Comparison of ENCODE assay signal across 8 cellular contexts in the genomic region with DNA sequence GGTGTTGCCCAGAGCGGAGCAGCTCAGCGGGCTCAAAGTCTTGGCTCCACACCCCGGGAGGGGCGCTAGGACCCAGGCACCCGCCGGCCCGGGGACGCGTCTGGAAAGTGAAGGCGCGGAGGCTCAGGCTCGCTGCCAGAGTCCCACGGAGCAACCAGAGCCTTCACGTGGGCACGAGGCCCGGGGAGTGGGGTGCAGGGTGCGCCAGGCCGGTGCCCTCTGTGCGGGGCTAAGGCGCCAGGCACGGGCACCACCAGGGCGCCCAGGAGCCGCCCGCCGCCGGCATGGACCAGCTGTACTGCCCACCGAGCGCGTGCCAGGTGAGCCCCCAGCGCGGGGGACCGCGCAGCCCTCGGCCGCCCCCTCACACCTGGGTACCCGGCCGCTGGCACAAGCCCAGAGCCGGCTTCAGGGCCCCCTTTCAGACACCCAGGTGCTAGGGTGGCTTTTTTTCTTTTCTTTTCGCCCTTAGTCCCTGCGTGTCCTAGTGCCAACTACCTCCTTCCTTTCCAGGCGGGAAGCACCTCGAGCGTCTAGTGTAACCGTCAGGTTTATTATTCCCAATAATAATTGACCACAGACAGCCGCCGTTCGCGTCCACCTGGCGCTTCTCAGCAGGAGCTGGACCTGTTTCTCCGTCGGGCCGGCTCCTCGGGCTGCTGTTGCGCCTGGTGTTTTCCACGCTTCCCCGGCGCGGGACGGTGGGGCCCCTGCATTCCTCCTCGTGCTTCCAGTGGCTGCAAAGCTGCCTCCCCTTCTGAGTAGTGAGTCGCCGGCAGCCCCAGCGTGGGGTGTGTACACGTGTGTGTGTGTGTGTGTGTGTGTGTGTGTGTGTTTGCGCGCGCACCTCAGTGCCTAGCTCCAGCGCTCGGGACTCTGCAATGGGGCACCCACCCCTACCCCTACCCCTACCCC. TPM values are rescaled to one million over a fixed set of nuclear protein-coding genes. Genes with fewer than 3 reads are reported as not detected.
A peak's percentile ranks its signal among the peaks of the same experiment; 100 is the strongest.
DNase-seq lines count a peak whose midpoint lies in the region; TF ChIP-seq lines count a peak whose summit lies in the region.

No MANE protein-coding gene starts in this region.

- H3K27me3 ChIP-seq in MM.1S (replicated peaks; ENCODE audit: insufficient read depth, low read length), result no peaks in the 10 kb centered on the region
- H3K27me3 ChIP-seq in esophagus muscularis mucosa, result peaks cover 0 to 43% (median 15%) of the 10 kb centered on the region in 4 donors
- peaks cover 57% of the 10 kb centered on the region for H3K27me3 ChIP-seq in neural progenitor cell

- no peaks in the 10 kb centered on the region for H3K9me3 Mint-ChIP-seq in neural progenitor cell

- no peaks in the 10 kb centered on the region for H3F3A ChIP-seq in MM.1S (ENCODE audit: insufficient read depth, low read length)
- H3F3A ChIP-seq in neural progenitor cell (ENCODE audit: low read depth), result peaks cover 6% of the 10 kb centered on the region

- H4K20me1 ChIP-seq in MM.1S (ENCODE audit: insufficient read depth, low read length) (no peaks in the 10 kb centered on the region), neural progenitor cell (ENCODE audit: low read depth) (peaks cover 10% of the 10 kb centered on the region)

- H3K9ac ChIP-seq in MM.1S (ENCODE audit: low read length) (no peak overlapping the region), neural progenitor cell (no peak overlapping the region)

- H3K27ac Mint-ChIP-seq in neural progenitor cell, result no peak overlapping the region

- H3K27ac ChIP-seq in MM.1S (ENCODE audit: low read length) (no peak overlapping the region), esophagus muscularis mucosa (replicated peaks in 1 of 4) (no peak overlapping the region), neural progenitor cell (no peak overlapping the region)

- intact Hi-C loops in esophagus muscularis mucosa (cut with DNase I), result no loop called here

- TF ChIP-seq CTCF in AG10803 (conservative IDR thresholded peaks at IDR 0.05; ENCODE audit: low read length) (no peak), MM.1S (IDR thresholded peaks at IDR 0.05; ENCODE audit: low read length) (no peak), esophagus muscularis mucosa (IDR thresholded peaks at IDR 0.05) (no peak), neural progenitor cell (IDR thresholded peaks at IDR 0.05) (no peak)

- no peaks in the 10 kb centered on the region for H3K4me1 ChIP-seq in MM.1S (ENCODE audit: low read length)
- peaks cover 9 to 17% (median 15%) of the 10 kb centered on the region in 4 donors for H3K4me1 ChIP-seq in esophagus muscularis mucosa
- peaks cover 8% of the 10 kb centered on the region for H3K4me1 ChIP-seq in neural progenitor cell

- no peak for DNase-seq in AG10803 (ENCODE audit: low read depth)
- no peak for DNase-seq in MM.1S
- DNase-seq in esophagus muscularis mucosa (ENCODE audit: extremely low spot score), result peak; percentile 88
- DNase-seq in neural progenitor cell (ENCODE audit: low spot score), result peak; percentile 38
- no peak for DNase-seq in amniotic stem cell (lab: John Stamatoyannopoulos, UW)
- DNase-seq in NCI-H2227 treated with DMSO at 0.1 percent for 48 hours (lab: John Stamatoyannopoulos, UW), result no peak
- DNase-seq in NCI-H2227 (lab: John Stamatoyannopoulos, UW; ENCODE audit: unreplicated experiment), result no peak
- no peak for DNase-seq in SW 1271 (lab: John Stamatoyannopoulos, UW)

- 2% methylated on average over 26 of the region's 69 CpGs for WGBS in esophagus muscularis mucosa

- TF ChIP-seq EP300 in esophagus muscularis mucosa (IDR thresholded peaks at IDR 0.05), result no peak

- H3K9me2 ChIP-seq in MM.1S (replicated peaks; ENCODE audit: insufficient read depth, low read length), result no peaks in the 10 kb centered on the region

- H3K36me3 ChIP-seq in MM.1S (replicated peaks; ENCODE audit: insufficient read depth, low read length) (no peaks in the 10 kb centered on the region), esophagus muscularis mucosa (no peaks in the 10 kb centered on the region), neural progenitor cell (no peaks in the 10 kb centered on the region)

- H3K4me3 Mint-ChIP-seq in neural progenitor cell, result peak overlapping the region; percentile 71

- no peak for TF ChIP-seq POLR2A in esophagus muscularis mucosa (IDR thresholded peaks at IDR 0.05; ENCODE audit: low read depth)

- no peaks in the 10 kb centered on the region for H3K9me3 ChIP-seq in MM.1S (replicated peaks; ENCODE audit: insufficient read depth, low read length)
- peaks cover 0 to 4% (median 0%) of the 10 kb centered on the region in 4 donors for H3K9me3 ChIP-seq in esophagus muscularis mucosa
- H3K9me3 ChIP-seq in neural progenitor cell (ENCODE audit: low read depth), result no peaks in the 10 kb centered on the region

- H3K36me3 Mint-ChIP-seq in neural progenitor cell, result no peaks in the 10 kb centered on the region

- H3K79me2 ChIP-seq in MM.1S (ENCODE audit: low read length), result no peaks in the 10 kb centered on the region
- H3K79me2 ChIP-seq in neural progenitor cell (ENCODE audit: low read depth), result no peaks in the 10 kb centered on the region

- H3K4me2 ChIP-seq in MM.1S (ENCODE audit: low read depth, low read length) (peak overlapping the region; percentile 27; the same call in 1 of the 2 replicates), neural progenitor cell (peak overlapping the region; percentile 100)

- peak overlapping the region; percentile 39 for H3K4me3 ChIP-seq in AG10803 (ENCODE audit: low read length)
- H3K4me3 ChIP-seq in MM.1S (ENCODE audit: low read length), result no peak overlapping the region
- peak overlapping the region; percentile 48 to 63 (median 56) for H3K4me3 ChIP-seq in esophagus muscularis mucosa
- peak overlapping the region; percentile 64 for H3K4me3 ChIP-seq in neural progenitor cell

- H3K4me1 Mint-ChIP-seq in neural progenitor cell, result peaks cover 9% of the 10 kb centered on the region

- peaks cover 23% of the 10 kb centered on the region for H3K27me3 Mint-ChIP-seq in neural progenitor cell (ENCODE audit: insufficient read depth, low read depth)

- H2AFZ ChIP-seq in MM.1S (ENCODE audit: low read length) (peak overlapping the region; percentile 38; the same call in 1 of the 2 replicates), neural progenitor cell (replicated peaks) (peak overlapping the region; percentile 90)

RNA-seq across cellular contexts. Expression of a gene that starts 30.1 kb away (rescaled TPM):
- total RNA-seq in esophagus muscularis mucosa (1 to 10 TPM in 2 of 4 donors, under 1 TPM in 2; 0.83 to 7.1 (median 1.5) TPM), neural progenitor cell (ENCODE audit: low replicate concordance) (1.2 and 4.3 TPM in 2 replicates)

Comparison
In these comparisons a context has a peak if more than half of its experiments do, and no peak if none do; other contexts are left out.
1. DNase-seq: peak in esophagus muscularis mucosa (single experiment) and neural progenitor cell (single experiment); none in AG10803 (single experiment), MM.1S (single experiment), amniotic stem cell (single experiment), NCI-H2227 treated with DMSO at 0.1 percent for 48 hours (single experiment), NCI-H2227 (single experiment) and SW 1271 (0 of 2).